Comparison of ENCODE assay signal across 15 cellular contexts in genomic region chr3:49386056-49386756, GRCh38. TPM values are rescaled to one million over a fixed set of nuclear protein-coding genes. Genes with fewer than 3 reads are reported as not detected.
DNase-seq lines count a peak whose midpoint lies in the region; ATAC-seq, FAIRE-seq and TF ChIP-seq lines count a peak whose summit lies in the region.
"Had no signal": no experiment of that assay in that cellular context is flagged by ENCODE, and none has a peak within 500 bp of the region (broad histone marks: within the 10 kb centered on the region; RNA-seq: fewer than 3 reads in every experiment).

No MANE protein-coding gene starts in this region.

- WGBS in gastroesophageal sphincter (ENCODE audit: low coverage in 1 of 2), 2 donors, result 65 to 68% methylated on average over 8 to 11 of the region's 11 CpGs
- 81 to 84% methylated on average over 11 of the region's 11 CpGs for WGBS in testis, 2 donors

- no peak for FAIRE-seq in H54 (lab: Jason Lieb, UNC)
- FAIRE-seq: G401.6 had no signal

- H3K4me1 Mint-ChIP-seq in activated naive CD8-positive, alpha-beta T cell (ENCODE audit: low read depth), result peaks cover 51% of the 10 kb centered on the region
- peaks cover 32% of the 10 kb centered on the region for H3K4me1 Mint-ChIP-seq in activated naive CD8-positive, alpha-beta T cell treated with anti-CD3 and anti-CD28 coated beads for 36 hours

- H3K27ac ChIP-seq in gastroesophageal sphincter (no peak overlapping the region), testis (no peak overlapping the region)
- H3K27ac ChIP-seq: tibial artery had no signal

- TF ChIP-seq POLR2A in gastroesophageal sphincter (IDR thresholded peaks at IDR 0.05) (no peak), H54 (IDR thresholded peaks at IDR 0.05; ENCODE audit: low read depth, low read length) (no peak), testis (IDR thresholded peaks at IDR 0.05) (no peak)

- H3K4me3 Mint-ChIP-seq in activated naive CD8-positive, alpha-beta T cell, result no peak overlapping the region
- no peak overlapping the region for H3K4me3 Mint-ChIP-seq in activated naive CD8-positive, alpha-beta T cell treated with anti-CD3 and anti-CD28 coated beads for 36 hours
- H3K4me3 Mint-ChIP-seq: activated CD8-positive, alpha-beta memory T cell treated with anti-CD3 and anti-CD28 coated beads, Interleukin-2, amount 10 ng/mL, durations not matched to agents 7 days and 5 days had no signal

- H3K27me3 ChIP-seq in gastroesophageal sphincter (no peaks in the 10 kb centered on the region), testis (no peaks in the 10 kb centered on the region)
- H3K27me3 ChIP-seq: body of pancreas, tibial artery had no signal

- no peaks in the 10 kb centered on the region for H3K9me3 Mint-ChIP-seq in activated naive CD8-positive, alpha-beta T cell (ENCODE audit: low read depth)
- no peaks in the 10 kb centered on the region for H3K9me3 Mint-ChIP-seq in activated naive CD8-positive, alpha-beta T cell treated with anti-CD3 and anti-CD28 coated beads for 36 hours

- H3K36me3 ChIP-seq in gastroesophageal sphincter (no peaks in the 10 kb centered on the region), testis (ENCODE audit: low read depth, missing control alignments) (no peaks in the 10 kb centered on the region)
- H3K36me3 ChIP-seq: tibial artery had no signal

- DNase-seq in activated naive CD8-positive, alpha-beta T cell treated with anti-CD3 and anti-CD28 coated beads for 36 hours, result no peak
- DNase-seq in H54 (ENCODE audit: insufficient read length, low spot score) (no peak), testis (no peak), DMS79 (lab: John Stamatoyannopoulos, UW) (no peak)
- DNase-seq: activated CD8-positive, alpha-beta memory T cell treated with anti-CD3 and anti-CD28 coated beads, Interleukin-2, amount 10 ng/mL, durations not matched to agents 7 days and 5 days; body of pancreas; NCI-H446; SK-N-SH; stimulated activated CD4-positive, alpha-beta T cell treated with anti-CD3 and anti-CD28 coated beads, Interleukin-2, amount 100 ng/mL, for 48 hours; tibial artery had no signal

- H3K4me1 ChIP-seq in gastroesophageal sphincter, result peaks cover 0 to 95% (median 7%) of the 10 kb centered on the region in 3 donors
- peaks cover 3% of the 10 kb centered on the region for H3K4me1 ChIP-seq in testis

- intact Hi-C loops in testis (cut with DNase I; ENCODE audit: low total_unique reads), result no loop called here

- H3K36me3 Mint-ChIP-seq in activated naive CD8-positive, alpha-beta T cell, result no peaks in the 10 kb centered on the region
- peaks cover 20% of the 10 kb centered on the region for H3K36me3 Mint-ChIP-seq in activated naive CD8-positive, alpha-beta T cell treated with anti-CD3 and anti-CD28 coated beads for 36 hours

- H3K9me3 ChIP-seq in gastroesophageal sphincter, result no peaks in the 10 kb centered on the region
- no peaks in the 10 kb centered on the region for H3K9me3 ChIP-seq in testis
- H3K9me3 ChIP-seq: body of pancreas, SK-N-SH, tibial artery had no signal

- H3K27me3 Mint-ChIP-seq in activated naive CD8-positive, alpha-beta T cell, result no peaks in the 10 kb centered on the region
- H3K27me3 Mint-ChIP-seq in activated naive CD8-positive, alpha-beta T cell treated with anti-CD3 and anti-CD28 coated beads for 36 hours, result no peaks in the 10 kb centered on the region
- H3K27me3 Mint-ChIP-seq: activated CD8-positive, alpha-beta memory T cell treated with anti-CD3 and anti-CD28 coated beads, Interleukin-2, amount 10 ng/mL, durations not matched to agents 7 days and 5 days had no signal

- H3K27ac Mint-ChIP-seq in activated naive CD8-positive, alpha-beta T cell, result peak overlapping the region; percentile 88
- no peak overlapping the region for H3K27ac Mint-ChIP-seq in activated naive CD8-positive, alpha-beta T cell treated with anti-CD3 and anti-CD28 coated beads for 36 hours

- TF ChIP-seq CTCF in gastroesophageal sphincter (IDR thresholded peaks at IDR 0.05) (no peak), testis (IDR thresholded peaks at IDR 0.05) (no peak)

- H3K4me3 ChIP-seq in gastroesophageal sphincter (no peak overlapping the region), testis (no peak overlapping the region)
- H3K4me3 ChIP-seq: body of pancreas, tibial artery had no signal

- no peak for TF ChIP-seq EP300 in gastroesophageal sphincter (IDR thresholded peaks at IDR 0.05)

- peak; percentile 43 for ATAC-seq in gastroesophageal sphincter
- ATAC-seq: activated CD8-positive, alpha-beta memory T cell treated with anti-CD3 and anti-CD28 coated beads, Interleukin-2, amount 10 ng/mL, durations not matched to agents 7 days and 5 days; body of pancreas; esophagus mucosa had no signal

RNA-seq across cellular contexts. Expression of gene RHOA, which starts 25.6 kb away (rescaled TPM):
- 100 to 1,000 TPM; 414 to 420 TPM for total RNA-seq in activated naive CD8-positive, alpha-beta T cell treated with anti-CD3 and anti-CD28 coated beads for 36 hours
- 100 to 1,000 TPM; 401 to 524 (median 476) TPM for total RNA-seq in gastroesophageal sphincter
- 100 to 1,000 TPM; 207 to 252 TPM for total RNA-seq in testis
- polyA plus RNA-seq in testis (ENCODE audit: insufficient read depth, low read depth, low replicate concordance), result 331 TPM

RNA-seq across cellular contexts. Expression of gene TCTA, which starts 26.0 kb away (rescaled TPM):
- total RNA-seq in activated naive CD8-positive, alpha-beta T cell treated with anti-CD3 and anti-CD28 coated beads for 36 hours, result 10 to 100 TPM; 10.2 to 10.5 TPM
- total RNA-seq in gastroesophageal sphincter (10 to 100 TPM; 18.6 to 32.1 (median 25.6) TPM), testis (10 to 100 TPM; 31.6 to 36.1 TPM)
- polyA plus RNA-seq in testis (ENCODE audit: insufficient read depth, low read depth, low replicate concordance), result 33.6 TPM

RNA-seq across cellular contexts. Expression of gene GPX1, which starts 28.1 kb away (rescaled TPM):
- total RNA-seq in activated naive CD8-positive, alpha-beta T cell treated with anti-CD3 and anti-CD28 coated beads for 36 hours, result 100 to 1,000 TPM; 237 to 242 TPM
- total RNA-seq in gastroesophageal sphincter (100 to 1,000 TPM; 129 to 285 (median 209) TPM), testis (100 to 1,000 TPM; 123 to 207 TPM)
- polyA plus RNA-seq in testis (ENCODE audit: insufficient read depth, low read depth, low replicate concordance), result 129 TPM

RNA-seq across cellular contexts. Expression of gene AMT, which starts 36.1 kb away (rescaled TPM):
- 1 to 10 TPM in 1 of 2 experiments, under 1 TPM in 1; 0.42 to 2.0 TPM for total RNA-seq in activated naive CD8-positive, alpha-beta T cell treated with anti-CD3 and anti-CD28 coated beads for 36 hours
- total RNA-seq in gastroesophageal sphincter, result 10 to 100 TPM in 1 of 4 donors, 1 to 10 TPM in 2, under 1 TPM in 1; 0.32 to 11.4 (median 7.6) TPM
- 10 to 100 TPM in 1 of 2 donors, 1 to 10 TPM in 1; 3.8 to 10.4 TPM for total RNA-seq in testis
- 9.1 TPM for polyA plus RNA-seq in testis (ENCODE audit: insufficient read depth, low read depth, low replicate concordance)
- total RNA-seq: H4 had no signal

RNA-seq across cellular contexts. Expression of gene NICN1, which starts 42.9 kb away (rescaled TPM):
- total RNA-seq in activated naive CD8-positive, alpha-beta T cell treated with anti-CD3 and anti-CD28 coated beads for 36 hours, result 1 to 10 TPM; 7.3 to 8.7 TPM
- 10 to 100 TPM in 1 of 4 donors, 1 to 10 TPM in 3; 3.6 to 11.1 (median 7.5) TPM for total RNA-seq in gastroesophageal sphincter
- total RNA-seq in testis, result 10 to 100 TPM; 15.1 to 19.4 TPM
- polyA plus RNA-seq in testis (ENCODE audit: insufficient read depth, low read depth, low replicate concordance), result 40.9 TPM
